8 cellular contexts compared by ENCODE assay signal in genomic region chr11:75814686-75815344, GRCh38. TPM values are rescaled to one million over a fixed set of nuclear protein-coding genes. Genes with fewer than 3 reads are reported as not detected.
DNase-seq lines count a peak whose midpoint lies in the region; ATAC-seq and TF ChIP-seq lines count a peak whose summit lies in the region.

Gene UVRAG (plus strand): TSS chr11:75815210. CDS start chr11:75815408, 198 bp downstream.

- H3K9ac ChIP-seq in fibroblast of lung (ENCODE audit: insufficient read depth, low read length) = peak within 1 kb of the TSS; percentile 87

- H3K27me3 Mint-ChIP-seq in activated T-helper 17 cell treated with anti-CD3 and anti-CD28 coated beads, Interleukin-2, amount 50 U/mL, for 72 hours = no peaks in the 10 kb centered on the region
- H3K27me3 Mint-ChIP-seq in naive thymus-derived CD4-positive, alpha-beta T cell = peaks cover 0 to 4% (median 0%) of the 10 kb centered on the region in 5 donors
- H3K27me3 Mint-ChIP-seq in stimulated activated naive B cell treated with anti-CD40 and anti-IgM and Interleukin-4, amounts not matched to agents 10 μg/mL and 1 μg/mL and 100 μg/mL, for 72 hours = no peaks in the 10 kb centered on the region

- peak within 1 kb of the TSS; percentile 95 for H2AFZ ChIP-seq in fibroblast of lung (ENCODE audit: low read length)

- peak; percentile 98 for DNase-seq in Daoy (ENCODE audit: low read depth)
- peak; percentile 92 for DNase-seq in GOT3 (lab: John Stamatoyannopoulos, UW)
- peak; percentile 100 for DNase-seq in LNCaP clone FGC (ENCODE audit: low read depth)
- peak; percentile 100 for DNase-seq in RWPE1 (ENCODE audit: low spot score)
- DNase-seq in fibroblast of lung (ENCODE audit: low read depth in 2 of 2) = peak; percentile 99 to 100
- peak; percentile 96 to 99 (median 98) for DNase-seq in naive thymus-derived CD4-positive, alpha-beta T cell
- DNase-seq in stimulated activated naive B cell treated with anti-CD40 and anti-IgM and Interleukin-4, amounts not matched to agents 10 μg/mL and 1 μg/mL and 100 μg/mL, for 72 hours = peak; percentile 99

- H3K4me3 ChIP-seq in LNCaP clone FGC (ENCODE audit: low read depth, low read length) = peak within 1 kb of the TSS; percentile 93
- H3K4me3 ChIP-seq in fibroblast of lung (replicated peaks in 1 of 4; ENCODE audit: control extremely low read depth in 1 of 4, insufficient read depth in 1 of 4, low read depth in 3 of 4, low read length in 4 of 4) = peak within 1 kb of the TSS; percentile 78 to 94 (median 92)
- peak within 1 kb of the TSS; percentile 96 for H3K4me3 ChIP-seq in naive thymus-derived CD4-positive, alpha-beta T cell (ENCODE audit: low read length)

- H3K4me1 Mint-ChIP-seq in activated T-helper 17 cell treated with anti-CD3 and anti-CD28 coated beads, Interleukin-2, amount 50 U/mL, for 72 hours = no peaks in the 10 kb centered on the region
- H3K4me1 Mint-ChIP-seq in naive thymus-derived CD4-positive, alpha-beta T cell = peaks cover 5 to 21% (median 20%) of the 10 kb centered on the region in 7 donors
- peaks cover 43 to 48% of the 10 kb centered on the region in 2 donors for H3K4me1 Mint-ChIP-seq in stimulated activated naive B cell treated with anti-CD40 and anti-IgM and Interleukin-4, amounts not matched to agents 10 μg/mL and 1 μg/mL and 100 μg/mL, for 72 hours

- peaks cover 8% of the 10 kb centered on the region for H3K4me1 ChIP-seq in fibroblast of lung (ENCODE audit: control insufficient read depth, extremely low read depth, insufficient read depth, low read length)
- peaks cover 14 to 26% of the 10 kb centered on the region in 2 donors for H3K4me1 ChIP-seq in naive thymus-derived CD4-positive, alpha-beta T cell (ENCODE audit: control insufficient read depth in 2 of 2, insufficient read depth in 2 of 2, low read length in 2 of 2)

- POLR2A ChIA-PET in RWPE1 (lab: Yijun Ruan, JAX; ENCODE audit: low non-redundant PET) = interaction anchor here (0.5 to 0.6 kb wide), 2 partner anchors 25 to 792 kb away, joined by 3 to 4 read pairs; no protein-coding TSS in a partner anchor
- POLR2A ChIA-PET in naive thymus-derived CD4-positive, alpha-beta T cell (lab: Charles Lee) = interaction anchor here (1.6 kb wide), 1 partner anchor 1322 kb away, joined by 9 read pairs; the partner anchor contains the start of gene LIPT2

- no peak within 1 kb of the TSS for H3K4me3 Mint-ChIP-seq in activated T-helper 17 cell treated with anti-CD3 and anti-CD28 coated beads, Interleukin-2, amount 50 U/mL, for 72 hours
- peak within 1 kb of the TSS in 3 of 10 donors; percentile 93 to 99 (median 98) for H3K4me3 Mint-ChIP-seq in naive thymus-derived CD4-positive, alpha-beta T cell
- no peak within 1 kb of the TSS for H3K4me3 Mint-ChIP-seq in stimulated activated naive B cell treated with anti-CD40 and anti-IgM and Interleukin-4, amounts not matched to agents 10 μg/mL and 1 μg/mL and 100 μg/mL, for 72 hours

- no peak for TF ChIP-seq CTCF in LNCaP clone FGC (IDR thresholded peaks at IDR 0.05; ENCODE audit: control insufficient read depth, extremely low read depth, insufficient read depth)
- no peak for TF ChIP-seq CTCF in RWPE1 (conservative IDR thresholded peaks at IDR 0.05; ENCODE audit: low read depth)
- TF ChIP-seq CTCF in fibroblast of lung (conservative IDR thresholded peaks at IDR 0.05 in 1 of 2, IDR thresholded peaks at IDR 0.05 in 1 of 2; ENCODE audit: low read depth in 1 of 2, low read length in 2 of 2) = peak in 1 of 2 donors; percentile 3

- H3K79me2 ChIP-seq in fibroblast of lung (ENCODE audit: control insufficient read depth, insufficient read depth, low read length) = peaks cover 14% of the 10 kb centered on the region

- no peaks in the 10 kb centered on the region for H4K20me1 ChIP-seq in fibroblast of lung (ENCODE audit: control insufficient read depth, extremely low read depth, insufficient read depth, low read length)

- H3K27me3 ChIP-seq in fibroblast of lung (ENCODE audit: control insufficient read depth, insufficient read depth, low read length) = no peaks in the 10 kb centered on the region
- H3K27me3 ChIP-seq in naive thymus-derived CD4-positive, alpha-beta T cell (ENCODE audit: control insufficient read depth in 2 of 2, insufficient read depth in 2 of 2, low read length in 2 of 2) = no peaks in the 10 kb centered on the region

- H3K27ac ChIP-seq in RWPE1 (peak within 1 kb of the TSS; percentile 86), fibroblast of lung (ENCODE audit: insufficient read depth, low read length) (peak within 1 kb of the TSS; percentile 83)
- peak within 1 kb of the TSS; percentile 83 for H3K27ac ChIP-seq in naive thymus-derived CD4-positive, alpha-beta T cell (ENCODE audit: low read depth, low read length)

- no peaks in the 10 kb centered on the region for H3K9me3 ChIP-seq in fibroblast of lung (ENCODE audit: control insufficient read depth, insufficient read depth, low read depth, low read length)
- no peaks in the 10 kb centered on the region for H3K9me3 ChIP-seq in naive thymus-derived CD4-positive, alpha-beta T cell (ENCODE audit: control insufficient read depth in 2 of 3, low read length in 3 of 3)

- ATAC-seq in activated T-helper 17 cell treated with anti-CD3 and anti-CD28 coated beads, Interleukin-2, amount 50 U/mL, for 72 hours (replicated peaks) = peak; percentile 95
- ATAC-seq in naive thymus-derived CD4-positive, alpha-beta T cell = peak; percentile 94
- peak; percentile 83 to 87 for ATAC-seq in stimulated activated naive B cell treated with anti-CD40 and anti-IgM and Interleukin-4, amounts not matched to agents 10 μg/mL and 1 μg/mL and 100 μg/mL, for 72 hours (replicated peaks)

- H3K27ac Mint-ChIP-seq in activated T-helper 17 cell treated with anti-CD3 and anti-CD28 coated beads, Interleukin-2, amount 50 U/mL, for 72 hours = peak within 1 kb of the TSS; percentile 93
- peak within 1 kb of the TSS in 7 of 9 donors; percentile 88 to 100 (median 96) for H3K27ac Mint-ChIP-seq in naive thymus-derived CD4-positive, alpha-beta T cell
- peak within 1 kb of the TSS; percentile 98 for H3K27ac Mint-ChIP-seq in stimulated activated naive B cell treated with anti-CD40 and anti-IgM and Interleukin-4, amounts not matched to agents 10 μg/mL and 1 μg/mL and 100 μg/mL, for 72 hours

- H3K36me3 Mint-ChIP-seq in activated T-helper 17 cell treated with anti-CD3 and anti-CD28 coated beads, Interleukin-2, amount 50 U/mL, for 72 hours (ENCODE audit: low read depth) = no peaks in the 10 kb centered on the region
- H3K36me3 Mint-ChIP-seq in naive thymus-derived CD4-positive, alpha-beta T cell = peaks cover 0 to 2% (median 0%) of the 10 kb centered on the region in 5 donors
- H3K36me3 Mint-ChIP-seq in stimulated activated naive B cell treated with anti-CD40 and anti-IgM and Interleukin-4, amounts not matched to agents 10 μg/mL and 1 μg/mL and 100 μg/mL, for 72 hours = peaks cover 7 to 12% of the 10 kb centered on the region in 2 donors

- CTCF ChIA-PET in RWPE1 (lab: Yijun Ruan, JAX) = interaction anchor here (0.7 kb wide), 1 partner anchor 674 kb away, joined by 3 read pairs; no protein-coding TSS in a partner anchor
- CTCF ChIA-PET in naive thymus-derived CD4-positive, alpha-beta T cell (lab: Charles Lee) = interaction anchor here (1.0 to 2.1 kb wide), 2 partner anchors 12 to 53 kb away, joined by 3 to 15 read pairs; no protein-coding TSS in a partner anchor

- H3K36me3 ChIP-seq in fibroblast of lung (ENCODE audit: control insufficient read depth, insufficient read depth, low read length) = no peaks in the 10 kb centered on the region
- H3K36me3 ChIP-seq in naive thymus-derived CD4-positive, alpha-beta T cell (ENCODE audit: control insufficient read depth in 2 of 3, insufficient read depth in 3 of 3, low read length in 3 of 3) = peaks cover 0 to 10% (median 0%) of the 10 kb centered on the region in 3 experiments

- intact Hi-C loops in naive thymus-derived CD4-positive, alpha-beta T cell (cut with micrococcal nuclease) = loop anchor here (1.0 to 10.0 kb wide), 19 partner anchors 9 to 1822 kb away; partner anchors contain the start of genes DGAT2 (in 2 of the 2), GVQW3 (in 2 of the 2), RPS3 (in 2 of the 2) and THAP12 (in 2 of the 2)

- H3K9me3 Mint-ChIP-seq in activated T-helper 17 cell treated with anti-CD3 and anti-CD28 coated beads, Interleukin-2, amount 50 U/mL, for 72 hours = no peaks in the 10 kb centered on the region
- peaks cover 0 to 8% (median 0%) of the 10 kb centered on the region in 11 donors for H3K9me3 Mint-ChIP-seq in naive thymus-derived CD4-positive, alpha-beta T cell
- no peaks in the 10 kb centered on the region for H3K9me3 Mint-ChIP-seq in stimulated activated naive B cell treated with anti-CD40 and anti-IgM and Interleukin-4, amounts not matched to agents 10 μg/mL and 1 μg/mL and 100 μg/mL, for 72 hours

- H3K4me2 ChIP-seq in fibroblast of lung (ENCODE audit: extremely low read depth, insufficient read depth, low read length) = peak within 1 kb of the TSS; percentile 94

RNA-seq across cellular contexts. Expression of gene UVRAG, which starts in this region (rescaled TPM):
- total RNA-seq in Daoy (2014; rRNA removed; shearing (Covaris generic)) = 9.9 and 10.0 TPM in 2 replicates
- 10 to 100 TPM; 14.1 to 20.1 TPM for total RNA-seq in activated T-helper 17 cell treated with anti-CD3 and anti-CD28 coated beads, Interleukin-2, amount 50 U/mL, for 72 hours
- total RNA-seq in fibroblast of lung = 19.8 and 22.1 TPM in 2 replicates
- 13.4 and 15.8 TPM in 2 replicates for polyA plus RNA-seq in fibroblast of lung
- 7.9 and 8.7 TPM in 2 replicates for polyA plus RNA-seq in fibroblast of lung (2012)
- 3.9 and 15.4 TPM in 2 replicates for polyA minus RNA-seq in fibroblast of lung (ENCODE audit: low replicate concordance)
- 10 to 100 TPM; 24.0 to 46.1 (median 25.4) TPM for total RNA-seq in naive thymus-derived CD4-positive, alpha-beta T cell
- polyA plus RNA-seq in naive thymus-derived CD4-positive, alpha-beta T cell = 10 to 100 TPM; 12.3 to 14.7 TPM

Comparison
In these comparisons a context has a peak if more than half of its experiments do, and no peak if none do; other contexts are left out.
1. Peak in every context shown above with its lines: DNase-seq, ATAC-seq, H3K4me3 ChIP-seq and H3K27ac ChIP-seq.